In genomic region chr10:88582411-88582805, GRCh38 we compare ENCODE assay signal across 1 cellular context.
TF ChIP-seq lines count a peak whose summit lies in the region.

No MANE protein-coding gene starts in this region.

TF ChIP-seq in IMR-90, 13 proteins besides CTCF, POLR2A, EP300 and RAD21 (continued from another document):
- no peak for TF ChIP-seq ELK1 (IDR thresholded peaks at IDR 0.05; ENCODE audit: borderline replicate concordance, low read depth, low read length)
- TF ChIP-seq SMC3 (IDR thresholded peaks at IDR 0.05; ENCODE audit: low read depth, low read length): no peak
- TF ChIP-seq NFE2L2 (IDR thresholded peaks at IDR 0.05; ENCODE audit: low read depth, low read length): no peak
TF ChIP-seq in IMR-90: peak in this region for 0.
